Comparison of ENCODE assay signal across 9 cellular contexts in the genomic region with DNA sequence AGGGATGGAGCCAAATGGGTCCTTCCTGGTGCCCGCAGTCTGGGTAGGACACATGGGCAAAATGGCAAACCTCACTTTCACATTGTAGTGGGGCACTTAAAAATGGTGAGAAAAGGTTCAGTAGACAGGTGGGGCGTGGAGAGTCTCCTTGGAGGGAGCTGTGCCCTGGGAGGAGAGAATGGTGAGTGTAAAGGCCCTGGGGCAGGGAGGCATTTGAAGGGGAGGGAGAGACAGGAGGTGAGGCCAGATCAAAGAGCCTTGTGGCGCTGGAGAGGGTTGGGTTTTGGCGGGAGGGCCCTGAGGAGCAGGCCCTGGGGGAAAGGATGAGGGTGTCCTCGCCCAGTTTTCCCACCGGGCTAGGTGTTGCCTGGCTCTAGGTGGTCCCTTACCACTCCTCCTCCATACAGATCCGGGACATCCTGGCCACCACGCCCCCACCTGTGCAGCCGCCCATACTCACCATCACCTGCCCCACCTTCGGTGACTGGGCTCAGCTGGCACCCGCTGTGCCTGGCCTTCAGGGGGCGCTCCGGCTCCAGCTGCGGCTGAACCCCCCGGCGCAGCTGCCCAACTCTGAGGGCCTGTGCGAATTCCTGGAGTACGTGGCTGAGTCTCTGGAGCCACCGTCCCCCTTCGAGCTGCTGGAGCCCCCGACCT. TPM values are rescaled to one million over a fixed set of nuclear protein-coding genes. Genes with fewer than 3 reads are reported as not detected.
DNase-seq lines count a peak whose midpoint lies in the region; ATAC-seq and TF ChIP-seq lines count a peak whose summit lies in the region.
"Had no signal": no experiment of that assay in that cellular context is flagged by ENCODE, and none has a peak within 500 bp of the region (broad histone marks: within the 10 kb centered on the region; RNA-seq: fewer than 3 reads in every experiment).

No MANE protein-coding gene starts in this region.

- in situ Hi-C loops in G401 (cut with HindIII; ENCODE audit: low sequenced_read_pairs) (no loop called here), gastrocnemius medialis (cut with MboI; ENCODE audit: low sequenced_read_pairs in 4 of 4) (no loop called here)

- no peak for TF ChIP-seq POLR2A in NB4 (IDR thresholded peaks at IDR 0.05; ENCODE audit: extremely low read depth, insufficient read length)
- TF ChIP-seq POLR2A in spleen (IDR thresholded peaks at IDR 0.05): no peak
- TF ChIP-seq POLR2A in gastrocnemius medialis (IDR thresholded peaks at IDR 0.05): no peak

- peaks cover 0 to 86% (median 68%) of the 10 kb centered on the region in 6 donors for H3K36me3 ChIP-seq in spleen
- peaks cover 0 to 63% of the 10 kb centered on the region in 2 donors for H3K36me3 ChIP-seq in gastrocnemius medialis

- H3K27ac Mint-ChIP-seq in endothelial cell (ENCODE audit: unreplicated experiment): peak overlapping the region; percentile 67

- WGBS in spleen, 5 donors: 92 to 95% (median 93%) methylated on average over 9 to 21 of the region's 21 CpGs

- peaks cover 18 to 68% (median 30%) of the 10 kb centered on the region in 6 donors for H3K4me1 ChIP-seq in spleen
- peaks cover 11 to 15% of the 10 kb centered on the region in 2 donors for H3K4me1 ChIP-seq in gastrocnemius medialis

- DNase-seq in GM10266 (ENCODE audit: extremely low spot score) (peak; percentile 62), NB4 (ENCODE audit: low read depth) (no peak), endothelial cell (ENCODE audit: low spot score) (no peak), spleen (no peak), G401 (ENCODE audit: low spot score) (no peak), gastrocnemius medialis (no peak)
- DNase-seq in activated CD8-positive, alpha-beta memory T cell treated with anti-CD3 and anti-CD28 coated beads, Interleukin-2, amount 50 U/mL, for 48 hours: no peak
- DNase-seq: NCI-H1417 treated with DMSO at 0.1 percent for 48 hours had no signal

- H3K27me3 ChIP-seq in spleen (replicated peaks in 1 of 7) (no peaks in the 10 kb centered on the region), gastrocnemius medialis (no peaks in the 10 kb centered on the region)
- H3K27me3 ChIP-seq: heart left ventricle had no signal

- no peaks in the 10 kb centered on the region for H3K9me3 Mint-ChIP-seq in endothelial cell (ENCODE audit: unreplicated experiment)

- intact Hi-C loops in spleen (cut with DNase I; ENCODE audit: low total_unique reads) (no loop called here), gastrocnemius medialis (cut with DNase I; ENCODE audit: low total_unique reads) (no loop called here)

- H3K4me3 Mint-ChIP-seq in endothelial cell (ENCODE audit: unreplicated experiment): peak overlapping the region; percentile 62

- H3K9me3 ChIP-seq in spleen: no peaks in the 10 kb centered on the region
- no peaks in the 10 kb centered on the region for H3K9me3 ChIP-seq in gastrocnemius medialis
- H3K9me3 ChIP-seq: heart left ventricle had no signal

- peaks cover 34% of the 10 kb centered on the region for H3K36me3 Mint-ChIP-seq in endothelial cell (ENCODE audit: low read depth, unreplicated experiment)

- H3K4me3 ChIP-seq in NB4 (ENCODE audit: low read depth, low read length) (no peak overlapping the region), spleen (no peak overlapping the region), gastrocnemius medialis (no peak overlapping the region)
- H3K4me3 ChIP-seq: heart left ventricle had no signal

- H3K27ac ChIP-seq in spleen (no peak overlapping the region), gastrocnemius medialis (no peak overlapping the region)
- H3K27ac ChIP-seq: heart left ventricle had no signal

- H3K27me3 Mint-ChIP-seq in endothelial cell (ENCODE audit: unreplicated experiment): peaks cover 16% of the 10 kb centered on the region

- no peak for ATAC-seq in gastrocnemius medialis
- ATAC-seq: heart left ventricle had no signal

- TF ChIP-seq CTCF in GM10266 (IDR thresholded peaks at IDR 0.05; ENCODE audit: control insufficient read depth, insufficient read depth, low read depth, missing control alignments): peak; percentile 70
- TF ChIP-seq CTCF in NB4 (IDR thresholded peaks at IDR 0.05; ENCODE audit: low read depth, low read length): peak; percentile 42
- TF ChIP-seq CTCF in endothelial cell (IDR thresholded peaks at IDR 0.05; ENCODE audit: unreplicated experiment): peak; percentile 58
- peak in 7 of 11 experiments; percentile 5 to 55 (median 23) for TF ChIP-seq CTCF in spleen (IDR thresholded peaks at IDR 0.05 in 8 of 11, conservative IDR thresholded peaks at IDR 0.05 in 3 of 11)
- no peak for TF ChIP-seq CTCF in gastrocnemius medialis (IDR thresholded peaks at IDR 0.05 in 4 of 5, conservative IDR thresholded peaks at IDR 0.05 in 1 of 5)

- H3K4me1 Mint-ChIP-seq in endothelial cell (ENCODE audit: unreplicated experiment): peaks cover 32% of the 10 kb centered on the region

RNA-seq across cellular contexts. Expression of a gene that starts 6.3 kb away (rescaled TPM):
- total RNA-seq in endothelial cell (ENCODE audit: unreplicated experiment) (173 TPM), spleen (10 to 100 TPM; 33.4 to 63.1 (median 45.6) TPM), gastrocnemius medialis (10 to 100 TPM; 20.0 to 61.5 (median 35.1) TPM)
- 10 to 100 TPM; 15.0 to 15.9 (median 15.0) TPM for polyA plus RNA-seq in spleen
- 41.7 and 48.4 TPM in 2 replicates for total RNA-seq in G401 (2014; rRNA removed; shearing (Covaris generic))

RNA-seq across cellular contexts. Expression of a gene that starts 25.7 kb away (rescaled TPM):
- total RNA-seq in endothelial cell (ENCODE audit: unreplicated experiment) (2.7 TPM), spleen (10 to 100 TPM; 19.7 to 48.3 (median 34.5) TPM), gastrocnemius medialis (1 to 10 TPM in 1 of 4 donors, under 1 TPM in 2, not detected in 1; 0.13 to 2.1 (median 0.51) TPM)
- polyA plus RNA-seq in spleen: 10 to 100 TPM; 11.3 to 20.3 (median 15.3) TPM
- total RNA-seq in G401 (2014; rRNA removed; shearing (Covaris generic)): 4.9 and 9.3 TPM in 2 replicates

RNA-seq across cellular contexts. Expression of a gene that starts 37.4 kb away (rescaled TPM):
- total RNA-seq in endothelial cell (ENCODE audit: unreplicated experiment) (1.2 TPM), spleen (10 to 100 TPM in 1 of 7 donors, 1 to 10 TPM in 6; 2.9 to 10.7 (median 5.1) TPM), gastrocnemius medialis (not detected)
- 1 to 10 TPM in 2 of 3 donors, under 1 TPM in 1; 0.73 to 6.2 (median 1.7) TPM for polyA plus RNA-seq in spleen
- total RNA-seq in G401 (2014; rRNA removed; shearing (Covaris generic)): 7.0 and 11.4 TPM in 2 replicates

Comparison
In these comparisons a context has a peak if more than half of its experiments do, and no peak if none do; other contexts are left out.
1. CTCF ChIP-seq: peak in GM10266 (single experiment), NB4 (single experiment), endothelial cell (single experiment) and spleen (7 of 11); none in gastrocnemius medialis (0 of 5).